Comparison of ENCODE assay signal across 8 cellular contexts in the genomic region with DNA sequence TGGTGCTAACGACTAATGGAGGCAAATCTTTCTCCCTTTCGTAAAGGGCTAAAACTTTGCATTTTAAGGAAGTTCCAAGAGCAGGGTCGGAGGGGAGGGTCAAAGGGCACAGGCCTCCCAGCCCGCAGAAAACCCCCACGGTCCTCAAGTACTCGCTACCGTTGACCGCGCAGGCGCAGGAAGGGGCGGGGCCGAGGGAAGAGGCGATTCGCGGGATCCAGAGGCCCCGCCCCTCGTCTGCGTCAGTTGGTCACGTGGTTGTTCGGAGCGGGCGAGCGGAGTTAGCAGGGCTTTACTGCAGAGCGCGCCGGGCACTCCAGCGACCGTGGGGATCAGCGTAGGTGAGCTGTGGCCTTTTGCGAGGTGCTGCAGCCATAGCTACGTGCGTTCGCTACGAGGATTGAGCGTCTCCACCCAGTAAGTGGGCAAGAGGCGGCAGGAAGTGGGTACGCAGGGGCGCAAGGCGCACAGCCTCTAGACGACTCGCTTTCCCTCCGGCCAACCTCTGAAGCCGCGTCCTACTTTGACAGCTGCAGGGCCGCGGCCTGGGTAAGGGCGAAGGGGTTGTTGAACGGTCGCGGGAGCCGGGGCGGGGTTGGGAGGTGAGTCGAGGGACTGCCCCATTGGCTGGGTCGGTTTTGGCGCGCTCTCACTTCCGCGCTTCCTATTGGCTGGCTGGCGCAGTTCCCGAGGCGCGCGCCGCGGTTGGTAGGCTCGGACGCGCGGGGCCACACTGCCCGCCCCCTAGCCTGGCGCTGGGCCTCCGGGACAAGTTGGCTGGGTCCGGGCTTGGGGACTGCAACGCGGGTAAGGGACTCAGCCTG.
DNase-seq lines count a peak whose midpoint lies in the region; ATAC-seq and TF ChIP-seq lines count a peak whose summit lies in the region.

A gene (plus strand): TSS at position 242 of the 824 bp plus-strand sequence. CDS start 2,310 bp downstream, outside the sequence.

- DNase-seq in AML-193 (lab: John Stamatoyannopoulos, UW): peak; percentile 99
- peak; percentile 92 for DNase-seq in NCI-H446 treated with DMSO at 0.1 percent for 48 hours (lab: John Stamatoyannopoulos, UW)
- peak; percentile 90 to 98 for DNase-seq in central memory CD8-positive, alpha-beta T cell (ENCODE audit: low spot score in 2 of 2)
- DNase-seq in iris pigment epithelial cell (ENCODE audit: low read depth): peak; percentile 91
- peak; percentile 94 to 99 for DNase-seq in stimulated activated CD4-positive, alpha-beta T cell treated with anti-CD3 and anti-CD28 coated beads, Interleukin-12 subunit alpha, Interleukin-12 subunit beta, amount 100 ng/mL, for 24 hours (ENCODE audit: low read depth in 2 of 2)

- peaks cover 22% of the 10 kb centered on the region for H3K4me1 Mint-ChIP-seq in central memory CD8-positive, alpha-beta T cell

- no peaks in the 10 kb centered on the region for H3K27me3 Mint-ChIP-seq in central memory CD8-positive, alpha-beta T cell

- ATAC-seq in HG03378 (IDR thresholded peaks at IDR 0.05; ENCODE audit: unreplicated experiment): peak; percentile 82
- ATAC-seq in activated CD4-positive, CD25-positive, alpha-beta regulatory T cell treated with anti-CD3 and anti-CD28 coated beads, Interleukin-2, amount 50 U/mL, for 24 hours: peak; percentile 95 to 97
- peak; percentile 90 for ATAC-seq in central memory CD8-positive, alpha-beta T cell (replicated peaks; ENCODE audit: extremely low read depth, poor library complexity, severe bottlenecking)

- peaks cover 9% of the 10 kb centered on the region for H3K36me3 Mint-ChIP-seq in central memory CD8-positive, alpha-beta T cell (ENCODE audit: insufficient read depth)

- H3K9me3 Mint-ChIP-seq in central memory CD8-positive, alpha-beta T cell: no peaks in the 10 kb centered on the region

- H3K4me3 Mint-ChIP-seq in central memory CD8-positive, alpha-beta T cell: peak within 1 kb of the TSS; percentile 99

- TF ChIP-seq POLR2A in GM19099 (IDR thresholded peaks at IDR 0.05; ENCODE audit: extremely low read depth, insufficient read length, low read depth): peak; percentile 93

- peak within 1 kb of the TSS; percentile 88 for H3K27ac Mint-ChIP-seq in central memory CD8-positive, alpha-beta T cell (ENCODE audit: low read depth)

Comparison
In these comparisons a context has a peak if more than half of its experiments do, and no peak if none do; other contexts are left out.
1. Peak in every context shown above with its lines: DNase-seq and ATAC-seq.